26 cellular contexts compared by ENCODE assay signal in the genomic region with DNA sequence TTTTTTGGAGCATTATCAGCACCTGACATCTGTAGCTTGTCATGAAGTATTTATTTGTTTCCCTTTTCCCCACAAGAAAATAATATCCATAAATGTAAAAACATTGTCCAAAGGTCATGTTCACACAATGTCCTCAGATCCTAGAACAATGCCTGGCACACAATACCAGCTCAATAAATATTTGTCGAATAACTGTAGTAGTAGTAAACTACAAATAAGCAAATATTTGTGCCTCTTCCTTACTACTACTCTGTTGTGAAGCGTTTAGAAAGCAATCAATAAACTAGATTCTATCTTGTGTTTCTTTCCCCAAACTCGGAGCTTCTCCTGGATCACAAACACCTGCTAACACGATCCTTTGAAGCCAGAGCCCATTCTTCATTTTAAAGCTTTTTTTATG.
"Had no signal": no experiment of that assay in that cellular context is flagged by ENCODE, and none has a peak within 500 bp of the region (broad histone marks: within the 10 kb centered on the region; RNA-seq: fewer than 3 reads in every experiment).

No MANE protein-coding gene starts in this region.

- H3K4me1 ChIP-seq: ascending aorta, breast epithelium, colonic mucosa had no signal

- DNase-seq: activated CD4-positive, alpha-beta memory T cell treated with anti-CD3 and anti-CD28 coated beads, Interleukin-2, amount 10 ng/mL, durations not matched to agents 7 days and 5 days; activated CD4-positive, alpha-beta T cell treated with anti-CD3 and anti-CD28 coated beads for 1 hour; activated CD4-positive, alpha-beta T cell treated with anti-CD3 and anti-CD28 coated beads for 4 hours; activated CD4-positive, alpha-beta T cell treated with anti-CD3 and anti-CD28 coated beads, Interleukin-2, amount 10 ng/mL, durations not matched to agents 7 days and 5 days; activated CD4-positive, alpha-beta T cell treated with anti-CD3 and anti-CD28 coated beads, Interleukin-2, amount 50 U/mL, for 4 hours; activated CD8-positive, alpha-beta memory T cell treated with anti-CD3 and anti-CD28 coated beads, Interleukin-2, amount 50 U/mL, for 48 hours; activated gamma-delta T cell; activated naive CD4-positive, alpha-beta T cell; activated naive CD4-positive, alpha-beta T cell treated with anti-CD3 and anti-CD28 coated beads, Interleukin-2, amount 10 ng/mL, durations not matched to agents 7 days and 5 days; activated naive CD8-positive, alpha-beta T cell treated with anti-CD3 and anti-CD28 coated beads, Interleukin-2, amount 10 ng/mL, durations not matched to agents 7 days and 5 days; activated T-cell treated with anti-CD3 and anti-CD28 coated beads for 4 hours; activated T-cell treated with anti-CD3 and anti-CD28 coated beads, Interleukin-2, amount 50 U/mL, for 24 hours; activated T-cell treated with anti-CD3 and anti-CD28 coated beads, Interleukin-2, amount 50 U/mL, for 72 hours; central memory CD4-positive, alpha-beta T cell; cerebellar nuclear complex; colonic mucosa; effector CD8-positive, alpha-beta T cell; foreskin fibroblast; head of caudate nucleus; T-helper 2 cell had no signal

- H3K4me3 ChIP-seq: ascending aorta, breast epithelium, cardiac muscle cell, colonic mucosa had no signal

- H3K36me3 ChIP-seq: ascending aorta, breast epithelium, cardiac muscle cell, colonic mucosa had no signal

- H3K27me3 ChIP-seq: ascending aorta, breast epithelium, cardiac muscle cell, colonic mucosa had no signal

- H3K9me3 ChIP-seq: ascending aorta, breast epithelium, colonic mucosa had no signal

- H3K27ac ChIP-seq: ascending aorta, breast epithelium, cardiac muscle cell, colonic mucosa had no signal

- ATAC-seq: activated naive CD4-positive, alpha-beta T cell treated with anti-CD3 and anti-CD28 coated beads, Interleukin-2, amount 50 U/mL, for 72 hours; activated T-cell treated with anti-CD3 and anti-CD28 coated beads, Interleukin-2, amount 50 U/mL, for 72 hours; esophagus mucosa; WTC11 had no signal
